ENCODE assay signal across 8 cellular contexts in genomic region chr11:3511416-3512137, GRCh38.
DNase-seq lines count a peak whose midpoint lies in the region; ATAC-seq, FAIRE-seq and TF ChIP-seq lines count a peak whose summit lies in the region.
"Not testable (repeated sequence)": the region's sequence is repeated elsewhere in the genome, so short reads cannot be mapped to it uniquely, and the experiment has no call there.

No MANE protein-coding gene starts in this region.

- not testable (repeated sequence) for H3K4ac ChIP-seq in mesendoderm (ENCODE audit: low read depth, low read length)

- peak; percentile 17 for DNase-seq in Daoy (ENCODE audit: low read depth)
- not testable (repeated sequence) for DNase-seq in Peyer's patch; activated CD4-positive, alpha-beta memory T cell treated with anti-CD3 and anti-CD28 coated beads for 36 hours; activated naive CD4-positive, alpha-beta T cell treated with anti-CD3 and anti-CD28 coated beads, Interleukin-2, amount 50 U/mL, for 72 hours (ENCODE audit: low spot score in 2 of 2); effector memory CD8-positive, alpha-beta T cell
- peak; percentile 50 for DNase-seq in mesendoderm
- DNase-seq in urothelium cell line (ENCODE audit: low spot score) = peak; percentile 4

- H3K18ac ChIP-seq in mesendoderm (ENCODE audit: low read length) = peak overlapping the region; percentile 80

- not testable (repeated sequence) for H4K5ac ChIP-seq in mesendoderm (ENCODE audit: low read length)

- not testable (repeated sequence) for TF ChIP-seq EP300 in neural cell (conservative IDR thresholded peaks at IDR 0.05; ENCODE audit: poor library complexity, severe bottlenecking)

- H3K27ac ChIP-seq in Peyer's patch = peak overlapping the region in 3 of 4 donors; percentile 34 to 70 (median 63)
- H3K27ac ChIP-seq in mesendoderm (ENCODE audit: low read depth, low read length) = peak overlapping the region; percentile 87
- peak overlapping the region; percentile 20 for H3K27ac ChIP-seq in neural cell (ENCODE audit: low read length)

- peaks cover 0 to 10% (median 0%) of the 10 kb centered on the region in 4 donors for H3K4me1 ChIP-seq in Peyer's patch
- H3K4me1 ChIP-seq in mesendoderm (ENCODE audit: control insufficient read depth, low read depth, low read length) = not testable (repeated sequence)

- intact Hi-C loops in activated CD4-positive, alpha-beta memory T cell treated with anti-CD3 and anti-CD28 coated beads for 36 hours (cut with micrococcal nuclease) = not testable (repeated sequence)

- H3K4me3 ChIP-seq in Peyer's patch = peak overlapping the region in 2 of 4 donors; percentile 24 to 32
- H3K4me3 ChIP-seq in mesendoderm (ENCODE audit: low read length) = not testable (repeated sequence)
- peak overlapping the region; percentile 34 for H3K4me3 ChIP-seq in neural cell (ENCODE audit: low read length)

- H2AK5ac ChIP-seq in mesendoderm (ENCODE audit: low read length) = not testable (repeated sequence)

- H2BK120ac ChIP-seq in mesendoderm (ENCODE audit: low read depth, low read length) = peak overlapping the region; percentile 73

- H2BK5ac ChIP-seq in mesendoderm (ENCODE audit: low read length) = peak overlapping the region; percentile 43

- peaks cover 39% of the 10 kb centered on the region for H3K4me1 Mint-ChIP-seq in activated CD4-positive, alpha-beta memory T cell treated with anti-CD3 and anti-CD28 coated beads for 36 hours (ENCODE audit: low read depth)
- H3K4me1 Mint-ChIP-seq in effector memory CD8-positive, alpha-beta T cell (ENCODE audit: low read depth in 2 of 2) = peaks cover 9 to 14% of the 10 kb centered on the region in 2 donors

- H3K36me3 ChIP-seq in Peyer's patch; mesendoderm (ENCODE audit: control insufficient read depth, insufficient read depth, low read length); neural cell (ENCODE audit: insufficient read depth, low read length): not testable (repeated sequence)

- H3K79me1 ChIP-seq in mesendoderm (ENCODE audit: low read length) = not testable (repeated sequence)

- POLR2A ChIA-PET in activated CD4-positive, alpha-beta memory T cell treated with anti-CD3 and anti-CD28 coated beads for 36 hours (lab: Charles Lee) = not testable (repeated sequence)

- not testable (repeated sequence) for H3K23ac ChIP-seq in mesendoderm (ENCODE audit: low read length)

- not testable (repeated sequence) for H4K20me1 ChIP-seq in neural cell (ENCODE audit: insufficient read depth)

- H3K4me3 Mint-ChIP-seq in activated CD4-positive, alpha-beta memory T cell treated with anti-CD3 and anti-CD28 coated beads for 36 hours = peak overlapping the region; percentile 75
- peak overlapping the region; percentile 34 to 68 for H3K4me3 Mint-ChIP-seq in effector memory CD8-positive, alpha-beta T cell

- not testable (repeated sequence) for TF ChIP-seq RAD21 in neural cell (conservative IDR thresholded peaks at IDR 0.05)

- not testable (repeated sequence) for H2AFZ ChIP-seq in neural cell (ENCODE audit: low read depth, low read length)

- H3K9me3 Mint-ChIP-seq in activated CD4-positive, alpha-beta memory T cell treated with anti-CD3 and anti-CD28 coated beads for 36 hours; activated naive CD4-positive, alpha-beta T cell treated with anti-CD3 and anti-CD28 coated beads, Interleukin-2, amount 50 U/mL, for 72 hours; effector memory CD8-positive, alpha-beta T cell: not testable (repeated sequence)

- H3K9ac ChIP-seq in mesendoderm (ENCODE audit: low read length) = peak overlapping the region; percentile 59
- H3K9ac ChIP-seq in neural cell (ENCODE audit: low read length) = not testable (repeated sequence)

- not testable (repeated sequence) for H2BK15ac ChIP-seq in mesendoderm (replicated peaks; ENCODE audit: low read depth)

- H3K4me2 ChIP-seq in mesendoderm (ENCODE audit: low read length); neural cell (ENCODE audit: low read length): not testable (repeated sequence)

- H3F3A ChIP-seq in neural cell (ENCODE audit: insufficient read depth, low read length, poor library complexity, severe bottlenecking) = not testable (repeated sequence)

- not testable (repeated sequence) for FAIRE-seq in urothelium cell line (lab: Jason Lieb, UNC)

- H3K27me3 Mint-ChIP-seq in activated CD4-positive, alpha-beta memory T cell treated with anti-CD3 and anti-CD28 coated beads for 36 hours = not testable (repeated sequence)
- H3K27me3 Mint-ChIP-seq in effector memory CD8-positive, alpha-beta T cell = peaks cover 0 to 17% of the 10 kb centered on the region in 2 donors

- not testable (repeated sequence) for H3K27me3 ChIP-seq in Peyer's patch; mesendoderm (ENCODE audit: insufficient read depth, low read length, poor library complexity); neural cell (ENCODE audit: insufficient read depth, low read depth, low read length)

- H3K36me3 Mint-ChIP-seq in activated CD4-positive, alpha-beta memory T cell treated with anti-CD3 and anti-CD28 coated beads for 36 hours; activated naive CD4-positive, alpha-beta T cell treated with anti-CD3 and anti-CD28 coated beads, Interleukin-2, amount 50 U/mL, for 72 hours: not testable (repeated sequence)
- peaks cover 12% of the 10 kb centered on the region for H3K36me3 Mint-ChIP-seq in effector memory CD8-positive, alpha-beta T cell (ENCODE audit: insufficient read depth)

- H3K79me2 ChIP-seq in mesendoderm (ENCODE audit: control insufficient read depth, insufficient read depth, low read length); neural cell (replicated peaks; ENCODE audit: insufficient read depth, low read length): not testable (repeated sequence)

- ATAC-seq in activated naive CD4-positive, alpha-beta T cell treated with anti-CD3 and anti-CD28 coated beads, Interleukin-2, amount 50 U/mL, for 72 hours; effector memory CD8-positive, alpha-beta T cell (replicated peaks): not testable (repeated sequence)

- no CpG with 5 or more reads among the region's 8 CpGs for WGBS in mesendoderm (ENCODE audit: extremely low coverage, insufficient coverage, low lambda C conversion rate)

- CTCF ChIA-PET in activated CD4-positive, alpha-beta memory T cell treated with anti-CD3 and anti-CD28 coated beads for 36 hours (lab: Charles Lee) = not testable (repeated sequence)

- not testable (repeated sequence) for H3K9me2 ChIP-seq in neural cell (ENCODE audit: insufficient read depth, low read length)

- not testable (repeated sequence) for H4K8ac ChIP-seq in mesendoderm (ENCODE audit: low read depth, low read length)

- TF ChIP-seq POLR2A in Peyer's patch (IDR thresholded peaks at IDR 0.05) = peak in 1 of 2 donors; percentile 43

- H3K27ac Mint-ChIP-seq in activated CD4-positive, alpha-beta memory T cell treated with anti-CD3 and anti-CD28 coated beads for 36 hours = peak overlapping the region; percentile 95
- peak overlapping the region; percentile 75 to 88 for H3K27ac Mint-ChIP-seq in activated naive CD4-positive, alpha-beta T cell treated with anti-CD3 and anti-CD28 coated beads, Interleukin-2, amount 50 U/mL, for 72 hours
- H3K27ac Mint-ChIP-seq in effector memory CD8-positive, alpha-beta T cell = peak overlapping the region; percentile 77 to 97

- not testable (repeated sequence) for H3K9me3 ChIP-seq in Peyer's patch; neural cell (ENCODE audit: low read length)

- not testable (repeated sequence) for TF ChIP-seq CTCF in Peyer's patch (IDR thresholded peaks at IDR 0.05); neural cell (IDR thresholded peaks at IDR 0.05; ENCODE audit: poor library complexity, severe bottlenecking)

- H3K56ac ChIP-seq in mesendoderm (ENCODE audit: low read length) = peak overlapping the region; percentile 42

Comparison
In these comparisons a context has a peak if more than half of its experiments do, and no peak if none do; other contexts are left out.
1. H3K27ac ChIP-seq: peak in every context shown above with its lines; median percentile 87 in mesendoderm; 63 in Peyer's patch; 20 in neural cell.